ENCODE assay signal across 10 cellular contexts in the genomic region with DNA sequence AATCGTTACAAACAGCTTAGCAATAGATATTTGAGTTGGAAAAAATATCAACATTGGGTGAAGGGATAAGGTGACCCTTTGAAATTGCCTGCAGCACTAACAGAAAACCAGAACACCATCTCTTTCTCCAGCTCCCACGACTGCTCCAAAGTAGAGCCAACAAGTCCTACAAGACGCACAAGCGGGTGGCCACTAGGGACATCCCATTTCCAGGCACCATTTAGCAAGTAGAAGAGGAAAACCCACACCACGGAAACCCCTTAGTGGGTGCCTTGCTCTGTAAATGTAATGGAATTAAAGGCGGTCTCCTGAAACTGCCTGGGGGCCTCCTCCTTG. TPM values are rescaled to one million over a fixed set of nuclear protein-coding genes. Genes with fewer than 3 reads are reported as not detected.
DNase-seq lines count a peak whose midpoint lies in the region; ATAC-seq and TF ChIP-seq lines count a peak whose summit lies in the region.
"Had no signal": no experiment of that assay in that cellular context is flagged by ENCODE, and none has a peak within 500 bp of the region (broad histone marks: within the 10 kb centered on the region; RNA-seq: fewer than 3 reads in every experiment).

No MANE protein-coding gene starts in this region.

- no peak for ATAC-seq in Right ventricle myocardium inferior
- no peak for ATAC-seq in GM19395 (IDR thresholded peaks at IDR 0.05; ENCODE audit: unreplicated experiment)
- ATAC-seq in HG03095 (IDR thresholded peaks at IDR 0.05; ENCODE audit: unreplicated experiment) = no peak
- ATAC-seq: T-cell had no signal

- TF ChIP-seq POLR2A in uterus (IDR thresholded peaks at IDR 0.05) = no peak

- intact Hi-C loops in Right ventricle myocardium inferior (cut with DNase I) (no loop called here), uterus (cut with DNase I; ENCODE audit: low total_unique reads) (no loop called here)

- H3K4me3 ChIP-seq in cardiac muscle cell = peak overlapping the region; percentile 75
- peak overlapping the region; percentile 71 for H3K4me3 ChIP-seq in epithelial cell of proximal tubule (ENCODE audit: low read depth, low read length)
- peak overlapping the region; percentile 49 to 58 for H3K4me3 ChIP-seq in muscle layer of colon (ENCODE audit: low read depth in 1 of 2, low read length in 2 of 2)
- H3K4me3 ChIP-seq in uterus = peak overlapping the region; percentile 50 to 55

- H3K4me1 ChIP-seq in cardiac muscle cell (ENCODE audit: low read depth) (no peaks in the 10 kb centered on the region), muscle layer of colon (ENCODE audit: insufficient read depth, low read length) (no peaks in the 10 kb centered on the region), uterus (no peaks in the 10 kb centered on the region)

- H3K27me3 ChIP-seq in cardiac muscle cell (no peaks in the 10 kb centered on the region), muscle layer of colon (ENCODE audit: control insufficient read depth in 1 of 2, insufficient read depth in 2 of 2, low read length in 2 of 2) (peaks cover 0 to 8% of the 10 kb centered on the region in 2 donors), uterus (no peaks in the 10 kb centered on the region)

- H3K36me3 ChIP-seq in cardiac muscle cell (no peaks in the 10 kb centered on the region), muscle layer of colon (ENCODE audit: insufficient read depth, low read length) (no peaks in the 10 kb centered on the region), uterus (no peaks in the 10 kb centered on the region)

- no peak overlapping the region for H3K27ac ChIP-seq in cardiac muscle cell
- peak overlapping the region; percentile 78 for H3K27ac ChIP-seq in muscle layer of colon (ENCODE audit: low read depth, low read length)
- peak overlapping the region; percentile 81 to 91 for H3K27ac ChIP-seq in uterus

- H3K9me3 ChIP-seq in cardiac muscle cell (ENCODE audit: low read depth) (no peaks in the 10 kb centered on the region), muscle layer of colon (ENCODE audit: low read length) (no peaks in the 10 kb centered on the region), uterus (no peaks in the 10 kb centered on the region)

- TF ChIP-seq CTCF in cardiac muscle cell (IDR thresholded peaks at IDR 0.05; ENCODE audit: low read depth, low read length) = no peak
- TF ChIP-seq CTCF in epithelial cell of proximal tubule (conservative IDR thresholded peaks at IDR 0.05; ENCODE audit: low read depth, low read length) = peak; percentile 41
- TF ChIP-seq CTCF in uterus (IDR thresholded peaks at IDR 0.05) = peak in 2 of 4 experiments; percentile 13 to 25

- peak; percentile 5 to 6 for DNase-seq in cardiac muscle cell (ENCODE audit: low read depth in 1 of 2, low spot score in 1 of 2)
- DNase-seq in Right ventricle myocardium inferior (ENCODE audit: missing footprints) = no peak
- DNase-seq in epithelial cell of proximal tubule (ENCODE audit: low read depth) = no peak
- peak in 1 of 2 donors; percentile 30 for DNase-seq in uterus
- DNase-seq in T-helper 9 cell = no peak
- DNase-seq: NCI-H526 treated with DMSO at 0.1 percent for 48 hours, T-cell had no signal

- H3K9ac ChIP-seq in muscle layer of colon (ENCODE audit: low read length) = no peak overlapping the region

RNA-seq across cellular contexts. Expression of gene ARHGAP6, which starts 1.9 kb away (rescaled TPM):
- total RNA-seq in cardiac muscle cell (18.5 and 45.0 TPM in 2 replicates), Right ventricle myocardium inferior (3.8 TPM), epithelial cell of proximal tubule (2.0 and 4.9 TPM in 2 replicates), uterus (10 to 100 TPM; 17.2 to 47.0 (median 21.6) TPM)
- 10.5 and 14.9 TPM in 2 replicates for polyA plus RNA-seq in cardiac muscle cell

Comparison
In these comparisons a context has a peak if more than half of its experiments do, and no peak if none do; other contexts are left out.
1. DNase-seq: peak in cardiac muscle cell (2 of 2); none in Right ventricle myocardium inferior (single experiment), epithelial cell of proximal tubule (single experiment) and T-helper 9 cell (single experiment).
2. Peak in every context shown above with its lines, with median percentiles within 50 percentile points of each other: H3K4me3 ChIP-seq.